8 cellular contexts compared by ENCODE assay signal in the genomic region with DNA sequence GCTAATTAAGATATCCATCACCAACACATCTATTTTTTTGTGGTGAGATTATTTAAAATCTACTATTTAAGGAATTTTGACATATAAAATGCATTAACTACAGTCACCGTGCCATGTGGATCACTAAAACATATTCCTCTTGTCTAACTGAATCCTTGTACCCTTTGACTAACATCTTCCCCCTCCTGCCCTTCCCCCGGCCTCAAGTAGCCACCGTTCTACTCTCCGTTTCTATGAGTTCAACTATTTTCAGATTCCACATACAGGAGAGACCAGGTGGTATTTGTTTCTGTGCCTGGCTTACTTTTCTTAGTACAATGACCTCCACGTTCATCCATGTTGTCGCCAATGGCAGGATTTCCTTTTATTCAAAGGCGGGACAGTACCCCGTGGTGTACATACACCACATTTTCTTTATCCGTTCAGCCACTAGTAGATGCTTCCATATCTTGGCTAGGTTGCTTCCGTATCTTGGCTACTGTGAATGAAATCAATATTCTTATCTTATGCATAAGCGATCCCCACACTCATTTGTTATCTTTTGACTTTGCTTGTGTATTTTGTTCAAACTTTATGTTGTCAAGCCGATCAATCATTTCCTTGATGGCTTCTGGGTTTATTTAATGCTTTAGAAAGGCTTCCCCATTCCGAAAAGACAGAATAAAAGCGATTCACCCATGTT.
DNase-seq lines count a peak whose midpoint lies in the region; ATAC-seq, FAIRE-seq and TF ChIP-seq lines count a peak whose summit lies in the region.

No MANE protein-coding gene starts in this region.

- FAIRE-seq in K562 (lab: Jason Lieb, UNC), result peak; percentile 55

- H3K27ac Mint-ChIP-seq in activated CD4-positive, alpha-beta T cell treated with anti-CD3 and anti-CD28 coated beads for 36 hours, result no peak overlapping the region

- no peaks in the 10 kb centered on the region for H3K36me3 Mint-ChIP-seq in activated CD4-positive, alpha-beta T cell treated with anti-CD3 and anti-CD28 coated beads for 36 hours (ENCODE audit: low read depth)

- peak overlapping the region; percentile 60 for H3K4me3 Mint-ChIP-seq in activated CD4-positive, alpha-beta T cell treated with anti-CD3 and anti-CD28 coated beads for 36 hours

- H3K4me3 ChIP-seq in K562 (peak overlapping the region; percentile 29), liver (ENCODE audit: low read depth in 1 of 3, low read length in 3 of 3) (peak overlapping the region in 2 of 3 donors; percentile 57 to 61), thoracic aorta (peak overlapping the region; percentile 75)

- CTCF ChIA-PET in activated CD4-positive, alpha-beta T cell treated with anti-CD3 and anti-CD28 coated beads for 36 hours (lab: Charles Lee), result interaction anchor here (0.7 to 3.0 kb wide), 10 partner anchors 11 to 393 kb away, joined by 3 to 14 read pairs (median 3); partner anchors contain the start of gene TMEM11
- CTCF ChIA-PET in K562 (lab: Yijun Ruan, JAX; ENCODE audit: low intra/inter-chr PET ratio), result interaction anchor here (0.5 to 0.6 kb wide), 2 partner anchors 71 to 392 kb away, joined by 3 read pairs; no protein-coding TSS in a partner anchor

- POLR2A ChIA-PET in activated CD4-positive, alpha-beta T cell treated with anti-CD3 and anti-CD28 coated beads for 36 hours (lab: Charles Lee), result no interaction called here
- POLR2A ChIA-PET in K562 (lab: Yijun Ruan, JAX), result interaction anchor here (0.7 kb wide), 1 partner anchor 21 kb away, joined by 3 read pairs; no protein-coding TSS in a partner anchor

- peaks cover 0 to 8% of the 10 kb centered on the region in 2 experiments; a peak in 2 of 5 replicates for H3K27me3 ChIP-seq in K562 (ENCODE audit: control insufficient read depth in 2 of 2, insufficient read depth in 2 of 2, low read length in 2 of 2)
- peaks cover 0 to 2% (median 0%) of the 10 kb centered on the region in 4 donors for H3K27me3 ChIP-seq in liver (ENCODE audit: control insufficient read depth in 4 of 4, insufficient read depth in 4 of 4, low read length in 3 of 4)
- H3K27me3 ChIP-seq in thoracic aorta (replicated peaks; ENCODE audit: insufficient read depth), result no peaks in the 10 kb centered on the region

- TF ChIP-seq POLR2A in K562 (conservative IDR thresholded peaks at IDR 0.05), result no peak

- no peak overlapping the region for H3K27ac ChIP-seq in K562 (ENCODE audit: extremely low read depth, low read depth, low read length)
- no peak overlapping the region for H3K27ac ChIP-seq in liver (ENCODE audit: low read depth in 1 of 2, low read length in 2 of 2)
- no peak overlapping the region for H3K27ac ChIP-seq in thoracic aorta

- H3K9me3 Mint-ChIP-seq in activated CD4-positive, alpha-beta T cell treated with anti-CD3 and anti-CD28 coated beads for 36 hours (ENCODE audit: low read depth), result no peaks in the 10 kb centered on the region

- no peaks in the 10 kb centered on the region for H4K20me1 ChIP-seq in K562 (replicated peaks; ENCODE audit: control insufficient read depth, insufficient read depth, low read length)

- H3K79me2 ChIP-seq in K562 (ENCODE audit: control insufficient read depth, insufficient read depth, low read length), result no peaks in the 10 kb centered on the region

- H3K4me1 Mint-ChIP-seq in activated CD4-positive, alpha-beta T cell treated with anti-CD3 and anti-CD28 coated beads for 36 hours, result peaks cover 14% of the 10 kb centered on the region

- H2AFZ ChIP-seq in K562 (ENCODE audit: low read depth, low read length), result peak overlapping the region; percentile 72

- BruUV-seq in K562 (replicated peaks; lab: Mats Ljungman, UMichigan), result no TSS peak

- ATAC-seq in activated CD4-positive, alpha-beta T cell treated with anti-CD3 and anti-CD28 coated beads for 36 hours, result no peak
- ATAC-seq in K562 (no peak), thoracic aorta (ENCODE audit: insufficient number of reproducible peaks, low FRiP score, low read depth) (no peak)

- TF ChIP-seq EP300 in K562 (IDR thresholded peaks at IDR 0.05; ENCODE audit: low read length), result no peak

- H3K4me1 ChIP-seq in K562 (replicated peaks in 1 of 2; ENCODE audit: control insufficient read depth in 2 of 2, insufficient read depth in 2 of 2, low read length in 2 of 2), result peaks cover 0 to 18% of the 10 kb centered on the region in 2 experiments; a peak in 2 of 5 replicates
- peaks cover 2 to 14% (median 11%) of the 10 kb centered on the region in 4 donors for H3K4me1 ChIP-seq in liver (ENCODE audit: control insufficient read depth in 4 of 4, insufficient read depth in 4 of 4, low read length in 3 of 4)
- H3K4me1 ChIP-seq in thoracic aorta (ENCODE audit: control insufficient read depth in 1 of 2, low read depth in 2 of 2), result peaks cover 0 to 13% of the 10 kb centered on the region in 2 donors

- in situ Hi-C loops in K562 (cut with MboI), result loop anchor here (5.0 to 10.0 kb wide), 2 partner anchors 49 to 236 kb away; no protein-coding TSS in a partner anchor

- H3K27me3 Mint-ChIP-seq in activated CD4-positive, alpha-beta T cell treated with anti-CD3 and anti-CD28 coated beads for 36 hours, result peaks cover 31% of the 10 kb centered on the region

- intact Hi-C loops in activated CD4-positive, alpha-beta T cell treated with anti-CD3 and anti-CD28 coated beads for 36 hours (cut with DNase I, micrococcal nuclease), result loop anchor here (1.0 to 5.0 kb wide), 8 partner anchors 54 to 469 kb away; partner anchors contain the start of gene USP22 (in 1 of the 2)
- intact Hi-C loops in K562 (cut with micrococcal nuclease), result loop anchor here (1.0 to 5.0 kb wide), 3 partner anchors 54 to 384 kb away; partner anchors contain the start of gene DHRS7B

- TF ChIP-seq RAD21 in K562 (CRISPR knock-in tag; conservative IDR thresholded peaks at IDR 0.05 in 1 of 2, IDR thresholded peaks at IDR 0.05 in 1 of 2) (no peak), liver (IDR thresholded peaks at IDR 0.05) (no peak)

- H3K9me3 ChIP-seq in K562 (replicated peaks; ENCODE audit: control insufficient read depth, insufficient read depth, low read depth, low read length) (no peaks in the 10 kb centered on the region), liver (ENCODE audit: control insufficient read depth in 4 of 4, low read length in 3 of 4) (no peaks in the 10 kb centered on the region), thoracic aorta (no peaks in the 10 kb centered on the region)

- 4% methylated on average over 14 of the region's 14 CpGs for WGBS in K562 (ENCODE audit: insufficient coverage, low coverage, missing lambda C conversion rate)
- 19% methylated on average over 14 of the region's 14 CpGs for WGBS in liver

- no peaks in the 10 kb centered on the region for H3K9me1 ChIP-seq in K562 (ENCODE audit: control insufficient read depth, insufficient read depth, low read length)

- H3K36me3 ChIP-seq in K562 (ENCODE audit: control insufficient read depth, insufficient read depth, low read length) (no peaks in the 10 kb centered on the region), liver (ENCODE audit: control insufficient read depth in 4 of 4, insufficient read depth in 3 of 4, low read depth in 1 of 4, low read length in 3 of 4) (no peaks in the 10 kb centered on the region), thoracic aorta (no peaks in the 10 kb centered on the region)

- TF ChIP-seq CTCF in K562 (IDR thresholded peaks at IDR 0.05 in 2 of 3, conservative IDR thresholded peaks at IDR 0.05 in 1 of 3; ENCODE audit: insufficient read depth in 2 of 3, low read depth in 1 of 3, low read length in 3 of 3) (no peak), liver (IDR thresholded peaks at IDR 0.05; ENCODE audit: low read depth, low read length, missing input control) (no peak), thoracic aorta (IDR thresholded peaks at IDR 0.05) (no peak)

- H3K9ac ChIP-seq in K562 (ENCODE audit: insufficient read depth in 1 of 2, low read depth in 2 of 2, low read length in 2 of 2), result peak overlapping the region in 1 of 2 experiments; percentile 78; a peak in 2 of 4 replicates
- peak overlapping the region; percentile 1 to 53 for H3K9ac ChIP-seq in liver (ENCODE audit: low read depth in 1 of 2, low read length in 2 of 2)

- no peak for DNase-seq in activated CD4-positive, alpha-beta T cell treated with anti-CD3 and anti-CD28 coated beads for 36 hours
- no peak for DNase-seq in activated CD4-positive, alpha-beta T cell treated with anti-CD3 and anti-CD28 coated beads for 4 hours
- peak in 1 of 4 experiments; percentile 13 for DNase-seq in K562 (ENCODE audit: extremely low read depth in 1 of 4, low spot score in 3 of 4)
- no peak for DNase-seq in thoracic aorta (ENCODE audit: low spot score)
- no peak for DNase-seq in NCI-H2081 (lab: John Stamatoyannopoulos, UW)
- DNase-seq in hippocampal formation (lab: John Stamatoyannopoulos, UW), result no peak
- no peak for DNase-seq in ureter (ENCODE audit: low spot score)

- peak overlapping the region; percentile 53 for H3K4me2 ChIP-seq in K562 (ENCODE audit: insufficient read depth, low read length)

TF ChIP-seq in K562, 482 proteins besides CTCF, POLR2A, EP300 and RAD21 (continues in another document):
- no peak for TF ChIP-seq KLF13 (tag; IDR thresholded peaks at IDR 0.05; ENCODE audit: borderline replicate concordance, low read depth)
- TF ChIP-seq RBM22 (IDR thresholded peaks at IDR 0.05; ENCODE audit: low read depth, low read length, poor library complexity, severe bottlenecking), result no peak
- no peak for TF ChIP-seq SLC30A9 (CRISPR knock-in tag; IDR thresholded peaks at IDR 0.05)
- no peak for TF ChIP-seq RFX1 (IDR thresholded peaks at IDR 0.05)
- no peak for TF ChIP-seq ZC3H4 (CRISPR knock-in tag; IDR thresholded peaks at IDR 0.05; ENCODE audit: borderline replicate concordance)
- no peak for TF ChIP-seq STAT5B (CRISPR knock-in tag; IDR thresholded peaks at IDR 0.05)
- TF ChIP-seq JUN (IDR thresholded peaks at IDR 0.05; ENCODE audit: borderline replicate concordance, low read depth, low read length), result no peak
- TF ChIP-seq JUN (CRISPR knock-in tag; IDR thresholded peaks at IDR 0.05; ENCODE audit: borderline replicate concordance), result no peak

TF ChIP-seq in liver, 16 proteins besides CTCF, POLR2A, EP300 and RAD21 (continues in another document):
- TF ChIP-seq TAF1 (conservative IDR thresholded peaks at IDR 0.05), result no peak
- TF ChIP-seq, protein P1, sequence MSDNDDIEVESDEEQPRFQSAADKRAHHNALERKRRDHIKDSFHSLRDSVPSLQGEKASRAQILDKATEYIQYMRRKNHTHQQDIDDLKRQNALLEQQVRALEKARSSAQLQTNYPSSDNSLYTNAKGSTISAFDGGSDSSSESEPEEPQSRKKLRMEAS (IDR thresholded peaks at IDR 0.05), result no peak
